In genomic region chr11:8839957-8840945, GRCh38 we compare ENCODE assay signal across 9 cellular contexts.
A peak's percentile ranks its signal among the peaks of the same experiment; 100 is the strongest.
DNase-seq lines count a peak whose midpoint lies in the region; ATAC-seq and TF ChIP-seq lines count a peak whose summit lies in the region.
"Had no signal": no experiment of that assay in that cellular context is flagged by ENCODE, and none has a peak within 500 bp of the region (broad histone marks: within the 10 kb centered on the region; RNA-seq: fewer than 3 reads in every experiment).

No MANE protein-coding gene starts in this region.

- ATAC-seq in Right ventricle myocardium inferior (peak; percentile 64), mucosa of descending colon (peak; percentile 90), HG03159 (IDR thresholded peaks at IDR 0.05; ENCODE audit: unreplicated experiment) (no peak), HG03108 (IDR thresholded peaks at IDR 0.05; ENCODE audit: unreplicated experiment) (no peak)
- ATAC-seq: K562 had no signal

- no peak for TF ChIP-seq CTCF in mucosa of descending colon (IDR thresholded peaks at IDR 0.05)
- TF ChIP-seq CTCF in uterus (IDR thresholded peaks at IDR 0.05), result no peak

- DNase-seq in Right ventricle myocardium inferior (ENCODE audit: missing footprints), result no peak
- DNase-seq in cardiac septum (ENCODE audit: low spot score), result no peak
- DNase-seq in dermis microvascular lymphatic vessel endothelial cell (ENCODE audit: low read depth in 2 of 2), result peak; percentile 78 to 96
- peak in 2 of 3 donors; percentile 65 for DNase-seq in mucosa of descending colon
- DNase-seq in uterus, result no peak
- DNase-seq in amniotic stem cell (lab: John Stamatoyannopoulos, UW), result no peak

- no peaks in the 10 kb centered on the region for H3K27me3 ChIP-seq in uterus

- no peaks in the 10 kb centered on the region for H3K36me3 ChIP-seq in mucosa of descending colon (ENCODE audit: low read depth)
- no peaks in the 10 kb centered on the region for H3K36me3 ChIP-seq in uterus

- H3K9me3 ChIP-seq in mucosa of descending colon (no peaks in the 10 kb centered on the region), uterus (no peaks in the 10 kb centered on the region)

- H3K27ac ChIP-seq in uterus, result peak overlapping the region; percentile 59 to 72

- intact Hi-C loops in Right ventricle myocardium inferior (cut with DNase I), result no loop called here
- intact Hi-C loops in cardiac septum (cut with DNase I), result loop anchor here (5.0 kb wide), 1 partner anchor 32 kb away; no protein-coding TSS in a partner anchor
- intact Hi-C loops in mucosa of descending colon (cut with DNase I, micrococcal nuclease), result no loop called here
- intact Hi-C loops in uterus (cut with DNase I; ENCODE audit: low total_unique reads), result no loop called here

- H3K4me1 ChIP-seq in mucosa of descending colon (ENCODE audit: low read depth) (peaks cover 9% of the 10 kb centered on the region), uterus (peaks cover 0 to 4% of the 10 kb centered on the region in 2 donors)

- no peak for TF ChIP-seq POLR2A in uterus (IDR thresholded peaks at IDR 0.05)

- H3K4me3 ChIP-seq in mucosa of descending colon (no peak overlapping the region), uterus (no peak overlapping the region)
- H3K4me3 ChIP-seq: K562 had no signal

Comparison
In these comparisons a context has a peak if more than half of its experiments do, and no peak if none do; other contexts are left out.
1. ATAC-seq: peak in Right ventricle myocardium inferior (single experiment) and mucosa of descending colon (single experiment); none in HG03159 (single experiment) and HG03108 (single experiment).
2. DNase-seq: peak in dermis microvascular lymphatic vessel endothelial cell (2 of 2) and mucosa of descending colon (2 of 3); none in Right ventricle myocardium inferior (single experiment), cardiac septum (single experiment), uterus (0 of 2) and amniotic stem cell (single experiment).